ENCODE assay signal across 9 cellular contexts in genomic region chr9:97109194-97109811, GRCh38.
A peak's percentile ranks its signal among the peaks of the same experiment; 100 is the strongest.
DNase-seq lines count a peak whose midpoint lies in the region; ATAC-seq and TF ChIP-seq lines count a peak whose summit lies in the region.
"Had no signal": no experiment of that assay in that cellular context is flagged by ENCODE, and none has a peak within 500 bp of the region (broad histone marks: within the 10 kb centered on the region; RNA-seq: fewer than 3 reads in every experiment).

No MANE protein-coding gene starts in this region.

- H3K27ac Mint-ChIP-seq in activated naive CD8-positive, alpha-beta T cell treated with anti-CD3 and anti-CD28 coated beads for 36 hours: no peak overlapping the region

- H3K4me1 Mint-ChIP-seq in activated naive CD8-positive, alpha-beta T cell treated with anti-CD3 and anti-CD28 coated beads for 36 hours: peaks cover 4% of the 10 kb centered on the region

- peak; percentile 7 for DNase-seq in GM12864 (ENCODE audit: low read depth)
- DNase-seq in NCI-H69 (lab: John Stamatoyannopoulos, UW): peak; percentile 82
- peak; percentile 32 for DNase-seq in activated naive CD8-positive, alpha-beta T cell treated with anti-CD3 and anti-CD28 coated beads for 36 hours
- peak; percentile 59 for DNase-seq in iPS-NIHi11 (ENCODE audit: low spot score)
- peak; percentile 2 to 7 (median 5) for DNase-seq in stimulated activated CD4-positive, alpha-beta T cell treated with anti-CD3 and anti-CD28 coated beads, TNF-alpha, amount 100 ng/mL, for 48 hours (ENCODE audit: low read depth in 3 of 3)
- no peak for DNase-seq in DMS79 (lab: John Stamatoyannopoulos, UW)

- no peak overlapping the region for H3K4me3 ChIP-seq in GM12864 (ENCODE audit: low read depth, low read length)
- H3K4me3 ChIP-seq: tibial nerve had no signal

- H3K27ac ChIP-seq in 22Rv1: no peak overlapping the region
- H3K27ac ChIP-seq: tibial nerve had no signal

- H3K27me3 Mint-ChIP-seq in activated naive CD8-positive, alpha-beta T cell treated with anti-CD3 and anti-CD28 coated beads for 36 hours: no peaks in the 10 kb centered on the region

- no peak for ATAC-seq in GM21367 (IDR thresholded peaks at IDR 0.05; ENCODE audit: unreplicated experiment)

- H3K36me3 Mint-ChIP-seq in activated naive CD8-positive, alpha-beta T cell treated with anti-CD3 and anti-CD28 coated beads for 36 hours: no peaks in the 10 kb centered on the region

- H3K4me3 Mint-ChIP-seq in activated naive CD8-positive, alpha-beta T cell treated with anti-CD3 and anti-CD28 coated beads for 36 hours: no peak overlapping the region

- H3K9me3 Mint-ChIP-seq in activated naive CD8-positive, alpha-beta T cell treated with anti-CD3 and anti-CD28 coated beads for 36 hours: peaks cover 4% of the 10 kb centered on the region

- TF ChIP-seq CTCF in 22Rv1 (IDR thresholded peaks at IDR 0.05) (peak; percentile 65), GM12864 (IDR thresholded peaks at IDR 0.05; ENCODE audit: low read depth, low read length, missing control alignments) (peak; percentile 65)
